In the genomic region with DNA sequence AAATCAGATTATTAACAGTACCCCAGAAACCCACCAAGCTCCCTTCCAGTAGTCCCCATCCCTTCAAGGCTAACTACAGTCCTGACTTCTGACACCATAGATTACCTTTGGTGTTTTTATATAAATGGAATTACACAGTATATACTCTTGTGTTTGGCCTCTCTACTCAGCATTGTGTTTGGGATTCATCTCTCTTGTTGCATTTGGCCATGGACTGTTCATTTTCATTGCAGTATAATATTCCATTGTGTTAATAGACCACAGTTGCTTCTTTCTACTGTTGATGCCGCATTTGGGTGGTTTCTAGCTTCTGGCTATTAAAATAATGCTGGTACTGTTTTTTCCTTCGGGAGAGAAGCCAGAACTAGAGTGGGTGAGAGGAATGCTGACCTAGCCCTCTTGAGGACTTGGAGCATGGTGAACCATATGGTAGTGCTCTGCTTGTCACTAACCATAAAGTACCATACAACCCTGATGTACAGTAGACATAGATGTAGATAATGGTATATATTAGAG, we compare ENCODE assay signal across 17 cellular contexts. TPM values are rescaled to one million over a fixed set of nuclear protein-coding genes. Genes with fewer than 3 reads are reported as not detected.
DNase-seq lines count a peak whose midpoint lies in the region; ATAC-seq and TF ChIP-seq lines count a peak whose summit lies in the region.
"Had no signal": no experiment of that assay in that cellular context is flagged by ENCODE, and none has a peak within 500 bp of the region (broad histone marks: within the 10 kb centered on the region; RNA-seq: fewer than 3 reads in every experiment).

No MANE protein-coding gene starts in this region.

- H3K4me3 Mint-ChIP-seq in glutamatergic neuron (ENCODE audit: unreplicated experiment) = no peak overlapping the region
- H3K4me3 Mint-ChIP-seq: CD14-positive monocyte; CD4-positive, alpha-beta memory T cell; GM23338; HFFc6 had no signal

- CTCF ChIA-PET in HEK293 (lab: Yijun Ruan, JAX) = interaction anchor here (1.4 to 1.8 kb wide), 2 partner anchors 15 to 139 kb away, joined by 3 to 7 read pairs; no protein-coding TSS in a partner anchor

- POLR2A ChIA-PET in HEK293 (lab: Yijun Ruan, JAX) = interaction anchor here (1.3 kb wide), 1 partner anchor 9 kb away, joined by 3 read pairs; no protein-coding TSS in a partner anchor

- intact Hi-C loops in heart right ventricle (cut with DNase I) = no loop called here

- peaks cover 4% of the 10 kb centered on the region for H3K27me3 Mint-ChIP-seq in glutamatergic neuron (ENCODE audit: unreplicated experiment)
- H3K27me3 Mint-ChIP-seq: CD4-positive, alpha-beta memory T cell had no signal

- H3K4me3 ChIP-seq in HEK293 (ENCODE audit: low read depth, low read length) = no peak overlapping the region
- no peak overlapping the region for H3K4me3 ChIP-seq in suprapubic skin
- no peak overlapping the region for H3K4me3 ChIP-seq in heart right ventricle
- H3K4me3 ChIP-seq: BLaER1, GM23338 had no signal

- no peaks in the 10 kb centered on the region for H3K9me3 ChIP-seq in HEK293 (ENCODE audit: control insufficient read depth, insufficient read depth, low read depth, low read length)
- H3K9me3 ChIP-seq in suprapubic skin = no peaks in the 10 kb centered on the region
- peaks cover 0 to 3% (median 0%) of the 10 kb centered on the region in 11 donors for H3K9me3 ChIP-seq in heart right ventricle
- H3K9me3 ChIP-seq: BLaER1 had no signal

- DNase-seq in SK-MEL-5 (ENCODE audit: low read depth, low spot score) = peak; percentile 57
- DNase-seq in glutamatergic neuron = no peak
- DNase-seq in suprapubic skin (ENCODE audit: low spot score in 2 of 2) = no peak
- no peak for DNase-seq in heart right ventricle
- DNase-seq: 8988T; CD4-positive, alpha-beta memory T cell; DMS153; DMS79; GDM1; HCEC 1CT; HFFc6 had no signal

- H3K4me1 Mint-ChIP-seq in glutamatergic neuron (ENCODE audit: low read depth, unreplicated experiment) = peaks cover 11% of the 10 kb centered on the region

- H3K27me3 ChIP-seq in suprapubic skin (no peaks in the 10 kb centered on the region), heart right ventricle (no peaks in the 10 kb centered on the region)
- H3K27me3 ChIP-seq: BLaER1 had no signal

- no peak for TF ChIP-seq EP300 in suprapubic skin (IDR thresholded peaks at IDR 0.05)

- ATAC-seq in heart right ventricle (no peak), HG03342 (IDR thresholded peaks at IDR 0.05; ENCODE audit: unreplicated experiment) (no peak), HG03457 (IDR thresholded peaks at IDR 0.05; ENCODE audit: unreplicated experiment) (no peak)
- ATAC-seq: GM23338 had no signal

- H3K36me3 Mint-ChIP-seq in glutamatergic neuron (ENCODE audit: unreplicated experiment) = no peaks in the 10 kb centered on the region

- peak overlapping the region; percentile 35 for H3K27ac ChIP-seq in HEK293 (ENCODE audit: extremely low read depth, low read depth, low read length)
- H3K27ac ChIP-seq in suprapubic skin = peak overlapping the region; percentile 60
- H3K27ac ChIP-seq in heart right ventricle = no peak overlapping the region
- H3K27ac ChIP-seq: BLaER1 had no signal

- in situ Hi-C loops in SK-MEL-5 (cut with HindIII; ENCODE audit: low pct_unique_long_range_greater_than_20kb, low sequenced_read_pairs) = no loop called here

- TF ChIP-seq POLR2A in suprapubic skin (IDR thresholded peaks at IDR 0.05) = no peak

- H3K36me3 ChIP-seq in HEK293 (ENCODE audit: control insufficient read depth in 2 of 2, insufficient read depth in 1 of 2, low read length in 2 of 2) (peaks cover 17 to 40% of the 10 kb centered on the region in 2 experiments), suprapubic skin (peaks cover 3% of the 10 kb centered on the region), heart right ventricle (peaks cover 0 to 8% (median 0%) of the 10 kb centered on the region in 9 donors)

- 62% methylated on average over 2 of the region's 2 CpGs for WGBS in suprapubic skin
- WGBS in heart right ventricle, 2 donors = 93 to 96% methylated on average over 2 of the region's 2 CpGs

- H3K27ac Mint-ChIP-seq in glutamatergic neuron (ENCODE audit: unreplicated experiment) = peak overlapping the region; percentile 94
- H3K27ac Mint-ChIP-seq: CD14-positive monocyte had no signal

- H3K9me3 Mint-ChIP-seq in glutamatergic neuron (ENCODE audit: unreplicated experiment) = peaks cover 5% of the 10 kb centered on the region
- H3K9me3 Mint-ChIP-seq: GM23338, HFFc6 had no signal

- H3K4me1 ChIP-seq in HEK293 (ENCODE audit: control insufficient read depth, insufficient read depth, low read length) = peaks cover 14% of the 10 kb centered on the region
- H3K4me1 ChIP-seq in suprapubic skin = peaks cover 34% of the 10 kb centered on the region
- H3K4me1 ChIP-seq in heart right ventricle = peaks cover 4 to 24% (median 18%) of the 10 kb centered on the region in 9 donors

- TF ChIP-seq CTCF in HEK293 (tag by site-specific recombination; IDR thresholded peaks at IDR 0.05) (no peak), glutamatergic neuron (IDR thresholded peaks at IDR 0.05; ENCODE audit: partially characterized antibody, unreplicated experiment) (no peak), suprapubic skin (IDR thresholded peaks at IDR 0.05) (no peak), heart right ventricle (IDR thresholded peaks at IDR 0.05) (no peak)

TF ChIP-seq in HEK293, 187 proteins besides CTCF, POLR2A, EP300 and RAD21 (continues in another document):
- TF ChIP-seq ZNF830 (tag by site-specific recombination; IDR thresholded peaks at IDR 0.05; ENCODE audit: low read depth) (no peak), ZNF48 (tag by site-specific recombination; IDR thresholded peaks at IDR 0.05) (no peak), ZNF837 (tag by site-specific recombination; IDR thresholded peaks at IDR 0.05) (no peak), KLF9 (tag by site-specific recombination; IDR thresholded peaks at IDR 0.05; ENCODE audit: low read depth) (no peak), ZNF362 (tag by site-specific recombination; IDR thresholded peaks at IDR 0.05) (no peak), ZNF280D (tag by site-specific recombination; IDR thresholded peaks at IDR 0.05) (peak; percentile 69; the same call in 1 of the 2 replicates), ZNF354C (tag by site-specific recombination; IDR thresholded peaks at IDR 0.05; ENCODE audit: borderline replicate concordance, low read depth) (no peak), ZNF791 (tag by site-specific recombination; IDR thresholded peaks at IDR 0.05) (no peak), ZNF146 (tag by site-specific recombination; IDR thresholded peaks at IDR 0.05) (peak; percentile 100), ZNF677 (tag by site-specific recombination; IDR thresholded peaks at IDR 0.05) (no peak), RBAK (tag by site-specific recombination; IDR thresholded peaks at IDR 0.05) (no peak), REPIN1 (tag by site-specific recombination; IDR thresholded peaks at IDR 0.05; ENCODE audit: low read depth) (no peak)
- TF ChIP-seq, protein P1, sequence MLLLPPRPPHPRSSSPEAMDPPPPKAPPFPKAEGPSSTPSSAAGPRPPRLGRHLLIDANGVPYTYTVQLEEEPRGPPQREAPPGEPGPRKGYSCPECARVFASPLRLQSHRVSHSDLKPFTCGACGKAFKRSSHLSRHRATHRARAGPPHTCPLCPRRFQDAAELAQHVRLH (tag by site-specific recombination; IDR thresholded peaks at IDR 0.05) = peak; percentile 79; the same call in 1 of the 2 replicates

RNA-seq across cellular contexts. Expression of gene GARRE1, which starts 18.9 kb away (rescaled TPM):
- 14.3 and 17.1 TPM in 2 replicates for total RNA-seq in SK-MEL-5 (2014; rRNA removed; shearing (Covaris generic))
- 11.5 and 16.0 TPM in 2 replicates for polyA plus RNA-seq in SK-MEL-5 (2015; cell fraction: cytosol; rRNA removed)
- 16.6 and 19.1 TPM in 2 replicates for polyA plus RNA-seq in SK-MEL-5 (2015; cell fraction: nucleus; rRNA removed)
- total RNA-seq in glutamatergic neuron (ENCODE audit: unreplicated experiment) (34.4 TPM), suprapubic skin (10 to 100 TPM; 24.3 to 37.3 (median 31.0) TPM), heart right ventricle (10 to 100 TPM; 17.1 to 28.9 (median 23.7) TPM)
- polyA plus RNA-seq in heart right ventricle = 10 to 100 TPM in 1 of 2 donors, 1 to 10 TPM in 1; 7.1 to 10.2 TPM

Comparison
In these comparisons a context has a peak if more than half of its experiments do, and no peak if none do; other contexts are left out.
1. H3K27ac ChIP-seq: peak in HEK293 (single experiment) and suprapubic skin (single experiment); none in heart right ventricle (0 of 10).